Comparison of ENCODE assay signal across 8 cellular contexts in genomic region chr4:11428161-11428700, GRCh38. TPM values are rescaled to one million over a fixed set of nuclear protein-coding genes. Genes with fewer than 3 reads are reported as not detected.
A peak's percentile ranks its signal among the peaks of the same experiment; 100 is the strongest.
DNase-seq lines count a peak whose midpoint lies in the region; ATAC-seq and TF ChIP-seq lines count a peak whose summit lies in the region.

No MANE protein-coding gene starts in this region.

- no peaks in the 10 kb centered on the region for H3K9me3 ChIP-seq in T-helper 17 cell (ENCODE audit: control insufficient read depth, low read length, poor library complexity, severe bottlenecking)

- peaks cover 41% of the 10 kb centered on the region for H3K27me3 Mint-ChIP-seq in T-helper 17 cell

- peaks cover 11% of the 10 kb centered on the region for H3K4me1 Mint-ChIP-seq in T-helper 17 cell

- H3K36me3 Mint-ChIP-seq in T-helper 17 cell (ENCODE audit: low read depth): peaks cover 2% of the 10 kb centered on the region

- DNase-seq in COLO668 (lab: John Stamatoyannopoulos, UW; ENCODE audit: unreplicated experiment) (peak; percentile 78), T-helper 17 cell (no peak), fibroblast of villous mesenchyme (ENCODE audit: low read depth) (no peak), sciatic nerve (ENCODE audit: low spot score) (no peak), DMS79 (lab: John Stamatoyannopoulos, UW) (no peak)
- no peak for DNase-seq in activated CD4-positive, alpha-beta T cell treated with anti-CD3 and anti-CD28 coated beads for 1 hour

- H3K27ac Mint-ChIP-seq in T-helper 17 cell: no peak overlapping the region

- peak overlapping the region; percentile 48 for H3K4me3 ChIP-seq in fibroblast of villous mesenchyme (ENCODE audit: low read depth, low read length)

- peak overlapping the region; percentile 86 for H3K4me3 Mint-ChIP-seq in T-helper 17 cell

- peak; percentile 7 for ATAC-seq in GM21619 (IDR thresholded peaks at IDR 0.05; ENCODE audit: unreplicated experiment)
- no peak for ATAC-seq in T-helper 17 cell
- ATAC-seq in sciatic nerve: peak; percentile 24
- no peak for ATAC-seq in HG03139 (IDR thresholded peaks at IDR 0.05; ENCODE audit: unreplicated experiment)

- intact Hi-C loops in sciatic nerve (cut with DNase I): no loop called here

- TF ChIP-seq CTCF in fibroblast of villous mesenchyme (IDR thresholded peaks at IDR 0.05; ENCODE audit: insufficient read depth, low read depth, low read length): no peak

RNA-seq across cellular contexts. Expression of gene HS3ST1, which starts 0.5 kb away (rescaled TPM):
- total RNA-seq in T-helper 17 cell (not detected), fibroblast of villous mesenchyme (not detected in 2 replicates), sciatic nerve (3.2 TPM)

Comparison
In these comparisons a context has a peak if more than half of its experiments do, and no peak if none do; other contexts are left out.
1. ATAC-seq: peak in GM21619 (single experiment) and sciatic nerve (single experiment); none in T-helper 17 cell (single experiment) and HG03139 (single experiment).